Comparison of ENCODE assay signal across 25 cellular contexts in the genomic region with DNA sequence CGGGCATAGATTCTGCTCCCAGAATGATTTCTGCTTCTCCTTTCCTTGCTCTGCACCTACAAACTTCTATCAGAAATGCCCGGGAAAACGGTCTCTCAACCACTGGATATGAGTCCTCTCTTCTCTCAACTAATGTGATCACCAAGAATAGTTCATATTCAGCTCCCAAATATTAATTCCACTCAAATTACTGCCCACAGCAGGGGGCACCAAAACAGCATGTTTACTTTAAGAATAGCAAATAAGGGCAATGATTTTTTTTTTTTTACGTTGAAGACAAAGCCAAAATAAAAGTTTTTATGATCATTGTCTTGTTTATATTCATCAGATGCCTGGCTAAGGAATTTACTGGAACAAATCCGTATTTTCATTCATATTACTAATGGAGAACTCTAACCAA.
A peak's percentile ranks its signal among the peaks of the same experiment; 100 is the strongest.
DNase-seq lines count a peak whose midpoint lies in the region; TF ChIP-seq lines count a peak whose summit lies in the region.
"Had no signal": no experiment of that assay in that cellular context is flagged by ENCODE, and none has a peak within 500 bp of the region (broad histone marks: within the 10 kb centered on the region; RNA-seq: fewer than 3 reads in every experiment).

No MANE protein-coding gene starts in this region.

- no peaks in the 10 kb centered on the region for H3F3A ChIP-seq in DOHH2 (ENCODE audit: control insufficient read depth, insufficient read depth)

- H3K36me3 ChIP-seq in DOHH2 (ENCODE audit: control insufficient read depth, low read length) (no peaks in the 10 kb centered on the region), OCI-LY3 (replicated peaks; ENCODE audit: low read depth, low read length) (no peaks in the 10 kb centered on the region)
- H3K36me3 ChIP-seq: SJCRH30, upper lobe of left lung had no signal

- no peaks in the 10 kb centered on the region for H3K4me1 ChIP-seq in DOHH2 (ENCODE audit: control insufficient read depth, low read length)
- H3K4me1 ChIP-seq in OCI-LY3 (ENCODE audit: low read length) = peaks cover 4% of the 10 kb centered on the region; the same call in 1 of the 2 replicates
- H3K4me1 ChIP-seq: SJCRH30, upper lobe of left lung had no signal

- H3K27me3 ChIP-seq in DOHH2 (ENCODE audit: control insufficient read depth, low read length) = peaks cover 23% of the 10 kb centered on the region
- H3K27me3 ChIP-seq in OCI-LY3 (ENCODE audit: low read depth, low read length) = peaks cover 13% of the 10 kb centered on the region
- H3K27me3 ChIP-seq: upper lobe of left lung had no signal

- no peak overlapping the region for H3K9ac ChIP-seq in OCI-LY3 (ENCODE audit: low read length)
- H3K9ac ChIP-seq: KMS-11 had no signal

- no peaks in the 10 kb centered on the region; the same call in 1 of the 2 replicates for H3K9me3 ChIP-seq in DOHH2 (ENCODE audit: control insufficient read depth, insufficient read depth, low read length)
- H3K9me3 ChIP-seq in OCI-LY3 (ENCODE audit: insufficient read depth, low read length) = no peaks in the 10 kb centered on the region
- H3K9me3 ChIP-seq: SJCRH30, upper lobe of left lung had no signal

- H3K4me3 ChIP-seq in DOHH2 (ENCODE audit: low read length) (no peak overlapping the region), OCI-LY3 (ENCODE audit: low read length) (no peak overlapping the region), cardiac fibroblast (replicated peaks in 1 of 2; ENCODE audit: low read depth in 2 of 2, low read length in 2 of 2) (no peak overlapping the region)
- H3K4me3 ChIP-seq: SJCRH30, upper lobe of left lung had no signal

- no peaks in the 10 kb centered on the region for H3K9me3 Mint-ChIP-seq in activated CD4-positive, alpha-beta T cell treated with anti-CD3 and anti-CD28 coated beads, Interleukin-2, amount 10 ng/mL, durations not matched to agents 7 days and 5 days
- H3K9me3 Mint-ChIP-seq: stimulated activated memory B cell treated with anti-CD40 and anti-IgM and Interleukin-4, amounts not matched to agents 10 μg/mL and 1 μg/mL and 100 μg/mL, for 72 hours; T-cell had no signal

- H3K27ac Mint-ChIP-seq in activated CD4-positive, alpha-beta T cell treated with anti-CD3 and anti-CD28 coated beads, Interleukin-2, amount 10 ng/mL, durations not matched to agents 7 days and 5 days = peak overlapping the region; percentile 69
- H3K27ac Mint-ChIP-seq: activated CD4-positive, alpha-beta T cell treated with anti-CD3 and anti-CD28 coated beads for 36 hours; stimulated activated memory B cell treated with anti-CD40 and anti-IgM and Interleukin-4, amounts not matched to agents 10 μg/mL and 1 μg/mL and 100 μg/mL, for 72 hours had no signal

- peak; percentile 12 for DNase-seq in activated CD4-positive, alpha-beta T cell treated with anti-CD3 and anti-CD28 coated beads, Interleukin-2, amount 10 ng/mL, durations not matched to agents 7 days and 5 days
- no peak for DNase-seq in activated CD4-positive, alpha-beta T cell treated with anti-CD3 and anti-CD28 coated beads, Interleukin-2, amount 50 U/mL, for 4 hours
- DNase-seq in cardiac fibroblast (ENCODE audit: low read depth in 2 of 2) = no peak
- DNase-seq in NCI-H748 treated with DMSO at 0.1 percent for 48 hours (lab: John Stamatoyannopoulos, UW) = no peak
- no peak for DNase-seq in NCI-H2081 treated with DMSO at 0.1 percent for 48 hours (lab: John Stamatoyannopoulos, UW)
- DNase-seq in amniotic stem cell (lab: John Stamatoyannopoulos, UW) = no peak
- DNase-seq: activated CD4-positive, alpha-beta T cell treated with anti-CD3 and anti-CD28 coated beads for 36 hours; COR-L47; DMS79; GF-D8; glutamatergic neuron; left ventricle myocardium superior; MV-4-11; NCI-H1694; NCI-H510A treated with DMSO at 0.1 percent for 48 hours; NK-92 treated with Interleukin-12 subunit alpha and Interleukin-12 subunit beta, amount 100 ng/mL, for 24 hours; posterior cingulate gyrus; SJCRH30; stimulated activated CD4-positive, alpha-beta T cell treated with anti-CD3 and anti-CD28 coated beads, Interleukin-4, amount 100 ng/mL, for 4 hours; upper lobe of left lung had no signal

- peaks cover 14% of the 10 kb centered on the region for H3K27me3 Mint-ChIP-seq in activated CD4-positive, alpha-beta T cell treated with anti-CD3 and anti-CD28 coated beads, Interleukin-2, amount 10 ng/mL, durations not matched to agents 7 days and 5 days
- H3K27me3 Mint-ChIP-seq: activated CD4-positive, alpha-beta T cell treated with anti-CD3 and anti-CD28 coated beads for 36 hours; stimulated activated memory B cell treated with anti-CD40 and anti-IgM and Interleukin-4, amounts not matched to agents 10 μg/mL and 1 μg/mL and 100 μg/mL, for 72 hours; T-cell had no signal

- H3K79me2 ChIP-seq in DOHH2 (ENCODE audit: control insufficient read depth, low read length) (no peaks in the 10 kb centered on the region), OCI-LY3 (ENCODE audit: low read length) (no peaks in the 10 kb centered on the region)

- H3K4me1 Mint-ChIP-seq in activated CD4-positive, alpha-beta T cell treated with anti-CD3 and anti-CD28 coated beads, Interleukin-2, amount 10 ng/mL, durations not matched to agents 7 days and 5 days = no peaks in the 10 kb centered on the region
- H3K4me1 Mint-ChIP-seq: stimulated activated memory B cell treated with anti-CD40 and anti-IgM and Interleukin-4, amounts not matched to agents 10 μg/mL and 1 μg/mL and 100 μg/mL, for 72 hours had no signal

- H3K36me3 Mint-ChIP-seq in activated CD4-positive, alpha-beta T cell treated with anti-CD3 and anti-CD28 coated beads, Interleukin-2, amount 10 ng/mL, durations not matched to agents 7 days and 5 days (ENCODE audit: low read depth) = no peaks in the 10 kb centered on the region
- H3K36me3 Mint-ChIP-seq: stimulated activated memory B cell treated with anti-CD40 and anti-IgM and Interleukin-4, amounts not matched to agents 10 μg/mL and 1 μg/mL and 100 μg/mL, for 72 hours; T-cell had no signal

- H3K27ac ChIP-seq in DOHH2 (ENCODE audit: low read depth, low read length) (no peak overlapping the region), OCI-LY3 (ENCODE audit: low read length) (no peak overlapping the region)
- H3K27ac ChIP-seq: KMS-11, SJCRH30, upper lobe of left lung had no signal

- H3K4me2 ChIP-seq in DOHH2 (ENCODE audit: low read length) (no peak overlapping the region), OCI-LY3 (ENCODE audit: low read length) (no peak overlapping the region)
- H3K4me2 ChIP-seq: KMS-11 had no signal

- CTCF ChIA-PET in activated CD4-positive, alpha-beta T cell treated with anti-CD3 and anti-CD28 coated beads, Interleukin-2, amount 10 ng/mL, durations not matched to agents 7 days and 5 days (lab: Charles Lee) = no interaction called here

- POLR2A ChIA-PET in activated CD4-positive, alpha-beta T cell treated with anti-CD3 and anti-CD28 coated beads, Interleukin-2, amount 10 ng/mL, durations not matched to agents 7 days and 5 days (lab: Charles Lee) = no interaction called here

- no peaks in the 10 kb centered on the region for H3K9me2 ChIP-seq in DOHH2 (replicated peaks; ENCODE audit: control insufficient read depth, low read length)

- H4K20me1 ChIP-seq in DOHH2 (ENCODE audit: control insufficient read depth, insufficient read depth, low read depth, low read length) = no peaks in the 10 kb centered on the region
- no peaks in the 10 kb centered on the region for H4K20me1 ChIP-seq in OCI-LY3 (ENCODE audit: insufficient read depth, low read length)

- no peak overlapping the region for H2AFZ ChIP-seq in OCI-LY3 (ENCODE audit: low read depth, low read length)

- H3K4me3 Mint-ChIP-seq in activated CD4-positive, alpha-beta T cell treated with anti-CD3 and anti-CD28 coated beads, Interleukin-2, amount 10 ng/mL, durations not matched to agents 7 days and 5 days = no peak overlapping the region
- H3K4me3 Mint-ChIP-seq: activated CD4-positive, alpha-beta T cell treated with anti-CD3 and anti-CD28 coated beads for 36 hours; stimulated activated memory B cell treated with anti-CD40 and anti-IgM and Interleukin-4, amounts not matched to agents 10 μg/mL and 1 μg/mL and 100 μg/mL, for 72 hours; T-cell had no signal

- peak; percentile 54 for TF ChIP-seq CTCF in DOHH2 (IDR thresholded peaks at IDR 0.05; ENCODE audit: low read depth, low read length, poor library complexity, severe bottlenecking)
- peak; percentile 38 for TF ChIP-seq CTCF in OCI-LY3 (IDR thresholded peaks at IDR 0.05; ENCODE audit: low read depth, low read length)
- peak; percentile 8 for TF ChIP-seq CTCF in cardiac fibroblast (IDR thresholded peaks at IDR 0.05; ENCODE audit: low read depth, low read length)
